8 cellular contexts compared by ENCODE assay signal in genomic region chr19:4328991-4329681, GRCh38. TPM values are rescaled to one million over a fixed set of nuclear protein-coding genes. Genes with fewer than 3 reads are reported as not detected.
DNase-seq lines count a peak whose midpoint lies in the region; FAIRE-seq and TF ChIP-seq lines count a peak whose summit lies in the region.
"Not testable (repeated sequence)": the region's sequence is repeated elsewhere in the genome, so short reads cannot be mapped to it uniquely, and the experiment has no call there.

No MANE protein-coding gene starts in this region.

- not testable (repeated sequence) for H3K36me3 Mint-ChIP-seq in astrocyte (ENCODE audit: low read depth, unreplicated experiment); mesothelial cell of epicardium

- not testable (repeated sequence) for H4K20me1 ChIP-seq in astrocyte (ENCODE audit: insufficient read depth, low read length)

- peak overlapping the region; percentile 87 for H3K9ac ChIP-seq in ES-I3 (ENCODE audit: low read depth, low read length)
- peak overlapping the region; percentile 57 for H3K9ac ChIP-seq in astrocyte (ENCODE audit: low read length)

- H3K27me3 Mint-ChIP-seq in astrocyte (ENCODE audit: low read depth, unreplicated experiment); mesothelial cell of epicardium (ENCODE audit: low read depth): not testable (repeated sequence)

- H3K27ac Mint-ChIP-seq in astrocyte (ENCODE audit: unreplicated experiment): not testable (repeated sequence)
- H3K27ac Mint-ChIP-seq in mesothelial cell of epicardium: peak overlapping the region; percentile 85

- TF ChIP-seq EP300 in tibial nerve (IDR thresholded peaks at IDR 0.05): not testable (repeated sequence)

- H3K4me3 ChIP-seq in NB4 (ENCODE audit: low read depth, low read length): peak overlapping the region; percentile 62
- H3K4me3 ChIP-seq in astrocyte (ENCODE audit: insufficient read depth, low read depth, low read length): peak overlapping the region; percentile 49
- peak overlapping the region; percentile 78 for H3K4me3 ChIP-seq in fibroblast of the aortic adventitia (ENCODE audit: low read depth, low read length)
- peak overlapping the region in 6 of 7 experiments; percentile 23 to 43 (median 34) for H3K4me3 ChIP-seq in skin epidermis
- H3K4me3 ChIP-seq in tibial nerve: peak overlapping the region; percentile 27 to 51 (median 42)

- 26 to 48% methylated on average over 35 of the region's 35 CpGs for WGBS in tibial nerve, 2 donors

- peak; percentile 28 for DNase-seq in NB4 (ENCODE audit: low read depth)
- DNase-seq in activated CD4-positive, alpha-beta T cell treated with anti-CD3 and anti-CD28 coated beads, Interleukin-2, amount 50 U/mL, for 48 hours: peak; percentile 45 to 50
- DNase-seq in astrocyte (ENCODE audit: low read depth); fibroblast of the aortic adventitia (ENCODE audit: low read depth); mesothelial cell of epicardium (ENCODE audit: low spot score in 2 of 2, unreplicated experiment in 2 of 2); tibial nerve (ENCODE audit: low spot score in 2 of 2): not testable (repeated sequence)

- not testable (repeated sequence) for H3K27ac ChIP-seq in astrocyte (ENCODE audit: low read depth, low read length); skin epidermis
- H3K27ac ChIP-seq in tibial nerve: peak overlapping the region in 1 of 4 donors; percentile 20

- peak overlapping the region; percentile 85 for H2AFZ ChIP-seq in astrocyte (ENCODE audit: low read depth, low read length)

- not testable (repeated sequence) for H3K36me3 ChIP-seq in ES-I3 (ENCODE audit: insufficient read depth, low read length); astrocyte (ENCODE audit: insufficient read depth, low read length); tibial nerve

- not testable (repeated sequence) for TF ChIP-seq POLR2A in NB4 (IDR thresholded peaks at IDR 0.05; ENCODE audit: extremely low read depth, insufficient read length); tibial nerve (IDR thresholded peaks at IDR 0.05)

- H3K4me3 Mint-ChIP-seq in astrocyte (ENCODE audit: unreplicated experiment) (peak overlapping the region; percentile 82), mesothelial cell of epicardium (peak overlapping the region; percentile 70)

- not testable (repeated sequence) for H3K9me3 ChIP-seq in ES-I3 (ENCODE audit: control insufficient read depth, insufficient read depth, low read length); astrocyte (ENCODE audit: insufficient read depth, low read depth, low read length); tibial nerve

- not testable (repeated sequence) for H3K9me3 Mint-ChIP-seq in astrocyte (ENCODE audit: unreplicated experiment); mesothelial cell of epicardium

- H3K4me1 Mint-ChIP-seq in astrocyte (ENCODE audit: low read depth, unreplicated experiment): not testable (repeated sequence)
- peaks cover 18% of the 10 kb centered on the region for H3K4me1 Mint-ChIP-seq in mesothelial cell of epicardium

- not testable (repeated sequence) for FAIRE-seq in astrocyte (lab: Jason Lieb, UNC)

- not testable (repeated sequence) for H3K27me3 ChIP-seq in astrocyte (ENCODE audit: insufficient read depth, low read length)
- H3K27me3 ChIP-seq in tibial nerve: peaks cover 0 to 15% of the 10 kb centered on the region in 2 donors

- not testable (repeated sequence) for H3K79me2 ChIP-seq in astrocyte (ENCODE audit: insufficient read depth, low read length)

- H3K4me1 ChIP-seq in ES-I3 (ENCODE audit: insufficient read depth, low read length); astrocyte (ENCODE audit: insufficient read depth, low read length): not testable (repeated sequence)
- peaks cover 0 to 26% (median 9%) of the 10 kb centered on the region in 4 donors for H3K4me1 ChIP-seq in tibial nerve

- TF ChIP-seq CTCF in NB4 (IDR thresholded peaks at IDR 0.05; ENCODE audit: low read depth, low read length); astrocyte (IDR thresholded peaks at IDR 0.05; ENCODE audit: insufficient read depth, low read depth, low read length); fibroblast of the aortic adventitia (IDR thresholded peaks at IDR 0.05; ENCODE audit: insufficient read depth, low read length); mesothelial cell of epicardium (IDR thresholded peaks at IDR 0.05; ENCODE audit: unreplicated experiment); tibial nerve (IDR thresholded peaks at IDR 0.05): not testable (repeated sequence)

- peak overlapping the region; percentile 84 for H3K4me2 ChIP-seq in astrocyte (ENCODE audit: low read length)

RNA-seq across cellular contexts. Expression of gene STAP2, which starts 9.5 kb away (rescaled TPM):
- total RNA-seq in astrocyte (1.8 and 5.3 TPM in 2 replicates), fibroblast of the aortic adventitia (ENCODE audit: low replicate concordance) (1.2 and 7.5 TPM in 2 replicates), mesothelial cell of epicardium (74.0 to 79.4 TPM (median 75.3 TPM) in 3 replicates), tibial nerve (1 to 10 TPM in 3 of 4 donors, not detected in 1; 3.1 to 6.0 (median 4.8) TPM)

RNA-seq across cellular contexts. Expression of gene MPND, which starts 14.2 kb away (rescaled TPM):
- total RNA-seq in astrocyte (10.3 and 14.7 TPM in 2 replicates), fibroblast of the aortic adventitia (ENCODE audit: low replicate concordance) (5.4 and 13.2 TPM in 2 replicates), mesothelial cell of epicardium (34.6 to 42.4 TPM (median 42.2 TPM) in 3 replicates), tibial nerve (10 to 100 TPM in 1 of 4 donors, 1 to 10 TPM in 3; 2.2 to 13.2 (median 6.6) TPM)

RNA-seq across cellular contexts. Expression of gene FSD1, which starts 24.7 kb away (rescaled TPM):
- total RNA-seq in astrocyte: 15.0 and 15.1 TPM in 2 replicates
- 6.3 and 7.5 TPM in 2 replicates for total RNA-seq in fibroblast of the aortic adventitia (ENCODE audit: low replicate concordance)
- total RNA-seq in mesothelial cell of epicardium: 16.4 to 17.7 TPM (median 17.1 TPM) in 3 replicates
- total RNA-seq in tibial nerve: under 1 TPM in 1 of 4 donors, not detected in 3; 0.87 TPM

RNA-seq across cellular contexts. Expression of gene TMIGD2, which starts 26.9 kb away (rescaled TPM):
- total RNA-seq in astrocyte: not detected in 2 replicates
- total RNA-seq in fibroblast of the aortic adventitia (ENCODE audit: low replicate concordance): not detected in 2 replicates
- total RNA-seq in mesothelial cell of epicardium: 0.29 TPM in 1 of 3 replicates, not detected in the others
- 1 to 10 TPM in 2 of 4 donors, under 1 TPM in 1, not detected in 1; 0.60 to 7.9 (median 1.2) TPM for total RNA-seq in tibial nerve

RNA-seq across cellular contexts. Expression of gene SHD, which starts 50.1 kb away (rescaled TPM):
- total RNA-seq in astrocyte (0.62 and 0.79 TPM in 2 replicates), fibroblast of the aortic adventitia (ENCODE audit: low replicate concordance) (not detected in 2 replicates), mesothelial cell of epicardium (3.2 to 4.8 TPM (median 4.0 TPM) in 3 replicates), tibial nerve (not detected)
